Comparison of ENCODE assay signal across 22 cellular contexts in the genomic region with DNA sequence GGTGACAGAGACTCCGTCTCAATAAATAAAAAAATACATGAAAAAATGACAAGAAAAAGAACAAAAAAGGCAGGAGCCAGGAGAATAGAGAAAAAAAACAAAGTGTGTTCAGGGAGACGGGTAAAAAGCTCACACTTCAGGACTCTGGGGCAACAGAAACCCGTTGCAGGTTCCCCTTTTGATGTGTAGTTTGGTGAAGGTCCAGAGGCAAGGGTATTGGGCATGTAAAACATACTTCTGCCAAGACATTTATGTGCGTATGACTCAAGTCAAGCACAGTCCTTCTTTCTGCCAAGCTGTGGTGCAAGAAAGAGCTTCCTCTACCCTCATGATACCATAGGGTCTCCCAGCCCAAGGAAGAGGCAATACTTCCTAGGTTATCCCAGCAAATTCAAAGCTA. TPM values are rescaled to one million over a fixed set of nuclear protein-coding genes. Genes with fewer than 3 reads are reported as not detected.
"Had no signal": no experiment of that assay in that cellular context is flagged by ENCODE, and none has a peak within 500 bp of the region (broad histone marks: within the 10 kb centered on the region; RNA-seq: fewer than 3 reads in every experiment).

No MANE protein-coding gene starts in this region.

- H3K27ac ChIP-seq: dorsolateral prefrontal cortex, left ventricle myocardium inferior, skin epidermis, tibial nerve, uterus, VCaP had no signal

- H3K9me3 Mint-ChIP-seq: activated CD4-positive, alpha-beta memory T cell treated with anti-CD3 and anti-CD28 coated beads for 36 hours; activated naive CD4-positive, alpha-beta T cell treated with anti-CD3 and anti-CD28 coated beads, Interleukin-2, amount 10 ng/mL, durations not matched to agents 7 days and 5 days; activated T-helper 2 cell treated with anti-CD3 and anti-CD28 coated beads, Interferon-gamma antibody, Interleukin-2, Interleukin-4, amounts not matched to agents 10 μg/mL and 5 μg/mL and 100 μg/mL, durations not matched to agents 14 hours and 24 hours and 36 hours; memory B cell; natural killer cell had no signal

- H3K27me3 Mint-ChIP-seq: activated naive CD4-positive, alpha-beta T cell treated with anti-CD3 and anti-CD28 coated beads, Interleukin-2, amount 10 ng/mL, durations not matched to agents 7 days and 5 days; memory B cell had no signal

- H3K4me3 Mint-ChIP-seq: activated CD4-positive, alpha-beta memory T cell treated with anti-CD3 and anti-CD28 coated beads for 36 hours; activated CD8-positive, alpha-beta memory T cell treated with anti-CD3 and anti-CD28 coated beads, Interleukin-2, amount 10 ng/mL, durations not matched to agents 7 days and 5 days; activated naive CD4-positive, alpha-beta T cell treated with anti-CD3 and anti-CD28 coated beads, Interleukin-2, amount 10 ng/mL, durations not matched to agents 7 days and 5 days; memory B cell; natural killer cell had no signal

- ATAC-seq: activated CD8-positive, alpha-beta memory T cell treated with anti-CD3 and anti-CD28 coated beads, Interleukin-2, amount 10 ng/mL, durations not matched to agents 7 days and 5 days; natural killer cell had no signal

- H3K4me1 ChIP-seq: left ventricle myocardium inferior, tibial nerve, uterus had no signal

- H3K36me3 ChIP-seq: left ventricle myocardium inferior, tibial nerve, uterus had no signal

- H3K4me1 Mint-ChIP-seq: activated CD8-positive, alpha-beta memory T cell treated with anti-CD3 and anti-CD28 coated beads, Interleukin-2, amount 10 ng/mL, durations not matched to agents 7 days and 5 days; activated naive CD4-positive, alpha-beta T cell treated with anti-CD3 and anti-CD28 coated beads, Interleukin-2, amount 10 ng/mL, durations not matched to agents 7 days and 5 days; memory B cell; natural killer cell had no signal

- H3K36me3 Mint-ChIP-seq: activated CD4-positive, alpha-beta memory T cell treated with anti-CD3 and anti-CD28 coated beads for 36 hours; activated CD8-positive, alpha-beta memory T cell treated with anti-CD3 and anti-CD28 coated beads, Interleukin-2, amount 10 ng/mL, durations not matched to agents 7 days and 5 days; activated naive CD4-positive, alpha-beta T cell treated with anti-CD3 and anti-CD28 coated beads, Interleukin-2, amount 10 ng/mL, durations not matched to agents 7 days and 5 days; memory B cell; natural killer cell had no signal

- H3K4me3 ChIP-seq: dorsolateral prefrontal cortex, left ventricle myocardium inferior, skin epidermis, tibial nerve, uterus had no signal

- H3K27ac Mint-ChIP-seq: activated CD4-positive, alpha-beta memory T cell treated with anti-CD3 and anti-CD28 coated beads for 36 hours; activated CD8-positive, alpha-beta memory T cell treated with anti-CD3 and anti-CD28 coated beads, Interleukin-2, amount 10 ng/mL, durations not matched to agents 7 days and 5 days; activated naive CD4-positive, alpha-beta T cell treated with anti-CD3 and anti-CD28 coated beads, Interleukin-2, amount 10 ng/mL, durations not matched to agents 7 days and 5 days; activated T-helper 2 cell treated with anti-CD3 and anti-CD28 coated beads, Interferon-gamma antibody, Interleukin-2, Interleukin-4, amounts not matched to agents 10 μg/mL and 5 μg/mL and 100 μg/mL, durations not matched to agents 14 hours and 24 hours and 36 hours; memory B cell; natural killer cell had no signal

- H3K9me3 ChIP-seq: left ventricle myocardium inferior, tibial nerve, uterus had no signal

- DNase-seq: activated CD4-positive, alpha-beta memory T cell treated with anti-CD3 and anti-CD28 coated beads for 36 hours; activated CD4-positive, alpha-beta T cell treated with anti-CD3 and anti-CD28 coated beads for 1 hour; activated CD8-positive, alpha-beta memory T cell treated with anti-CD3 and anti-CD28 coated beads, Interleukin-2, amount 10 ng/mL, durations not matched to agents 7 days and 5 days; activated naive CD4-positive, alpha-beta T cell treated with anti-CD3 and anti-CD28 coated beads, Interleukin-2, amount 10 ng/mL, durations not matched to agents 7 days and 5 days; activated T-cell treated with anti-CD3 and anti-CD28 coated beads, Interleukin-2, amount 50 U/mL, for 1 hour; dorsolateral prefrontal cortex; erythroblast; hypothalamus; kidney; left ventricle myocardium inferior; natural killer cell; stimulated activated CD4-positive, alpha-beta T cell treated with anti-CD3 and anti-CD28 coated beads, Interleukin-15, amount 100 ng/mL, for 24 hours; stimulated activated CD4-positive, alpha-beta T cell treated with anti-CD3 and anti-CD28 coated beads, Interleukin-4, amount 100 ng/mL, for 1 hour; stimulated activated naive CD4-positive, alpha-beta T cell treated with Interleukin-2 at 50 U/mL for 16 hours; substantia nigra; uterus had no signal

- H3K27me3 ChIP-seq: dorsolateral prefrontal cortex, tibial nerve, uterus had no signal

RNA-seq across cellular contexts. Expression of gene STRIT1, which starts 33.4 kb away (rescaled TPM):
- total RNA-seq: activated CD4-positive, alpha-beta memory T cell treated with anti-CD3 and anti-CD28 coated beads for 36 hours; activated CD8-positive, alpha-beta memory T cell treated with anti-CD3 and anti-CD28 coated beads, Interleukin-2, amount 10 ng/mL, durations not matched to agents 7 days and 5 days; activated T-helper 2 cell treated with anti-CD3 and anti-CD28 coated beads, Interferon-gamma antibody, Interleukin-2, Interleukin-4, amounts not matched to agents 10 μg/mL and 5 μg/mL and 100 μg/mL, durations not matched to agents 14 hours and 24 hours and 36 hours; dorsolateral prefrontal cortex; kidney; natural killer cell; posterior vena cava; tibial nerve; uterus had no signal
